14 cellular contexts compared by ENCODE assay signal in the genomic region with DNA sequence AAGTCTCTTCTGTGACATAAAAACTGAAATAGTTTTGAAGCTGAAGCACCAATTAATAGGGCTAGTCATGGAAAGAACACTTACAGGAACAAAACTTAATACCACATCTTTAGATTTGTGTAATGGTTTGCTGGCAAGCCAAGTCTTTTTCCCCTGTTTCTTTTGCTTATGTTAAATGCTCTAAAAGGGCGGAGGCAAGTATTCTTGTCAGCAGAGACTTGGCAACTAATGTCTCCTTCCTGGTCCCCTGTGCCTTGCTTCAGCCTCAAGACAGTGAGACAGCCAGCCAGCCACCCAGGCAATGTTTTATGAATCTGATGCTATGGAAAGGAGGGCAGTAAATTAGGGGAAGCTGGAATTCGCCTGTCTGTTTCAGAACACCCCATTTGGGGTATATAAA. TPM values are rescaled to one million over a fixed set of nuclear protein-coding genes. Genes with fewer than 3 reads are reported as not detected.
DNase-seq lines count a peak whose midpoint lies in the region; ATAC-seq and TF ChIP-seq lines count a peak whose summit lies in the region.
"Had no signal": no experiment of that assay in that cellular context is flagged by ENCODE, and none has a peak within 500 bp of the region (broad histone marks: within the 10 kb centered on the region; RNA-seq: fewer than 3 reads in every experiment).

No MANE protein-coding gene starts in this region.

- peaks cover 3% of the 10 kb centered on the region for H3K36me3 Mint-ChIP-seq in activated CD4-positive, alpha-beta T cell treated with anti-CD3 and anti-CD28 coated beads, Interleukin-2, amount 10 ng/mL, durations not matched to agents 24 days and 14 days (ENCODE audit: low read depth)
- H3K36me3 Mint-ChIP-seq in naive thymus-derived CD4-positive, alpha-beta T cell, result peaks cover 0 to 11% (median 0%) of the 10 kb centered on the region in 5 donors
- H3K36me3 Mint-ChIP-seq: CD8-positive, alpha-beta memory T cell; IgD-negative memory B cell had no signal

- no peak overlapping the region for H3K27ac Mint-ChIP-seq in activated CD4-positive, alpha-beta T cell treated with anti-CD3 and anti-CD28 coated beads, Interleukin-2, amount 10 ng/mL, durations not matched to agents 24 days and 14 days
- H3K27ac Mint-ChIP-seq in naive thymus-derived CD4-positive, alpha-beta T cell, result no peak overlapping the region
- H3K27ac Mint-ChIP-seq: CD8-positive, alpha-beta memory T cell; IgD-negative memory B cell had no signal

- intact Hi-C loops in left lung (cut with DNase I), result loop anchor here in 1 of 2 donors (10.0 kb wide), 2 partner anchors 182 to 642 kb away; no protein-coding TSS in a partner anchor
- intact Hi-C loops in activated CD4-positive, alpha-beta T cell treated with anti-CD3 and anti-CD28 coated beads, Interleukin-2, amount 10 ng/mL, durations not matched to agents 24 days and 14 days (cut with micrococcal nuclease), result loop anchor here (5.0 to 10.0 kb wide), 3 partner anchors 192 to 1109 kb away; a partner anchor contains a TSS
- intact Hi-C loops in naive thymus-derived CD4-positive, alpha-beta T cell (cut with micrococcal nuclease), result loop anchor here (5.0 to 10.0 kb wide), 3 partner anchors 934 to 1342 kb away; no protein-coding TSS in a partner anchor

- TF ChIP-seq POLR2A in upper lobe of left lung (IDR thresholded peaks at IDR 0.05), result no peak

- peaks cover 3% of the 10 kb centered on the region; the same call in 1 of the 2 replicates for H3K36me3 ChIP-seq in GM23248 (ENCODE audit: low read depth)
- no peaks in the 10 kb centered on the region for H3K36me3 ChIP-seq in left lung
- H3K36me3 ChIP-seq in upper lobe of left lung, result no peaks in the 10 kb centered on the region
- H3K36me3 ChIP-seq in naive thymus-derived CD4-positive, alpha-beta T cell (ENCODE audit: control insufficient read depth in 2 of 3, insufficient read depth in 3 of 3, low read length in 3 of 3), result no peaks in the 10 kb centered on the region
- H3K36me3 ChIP-seq: BLaER1 had no signal

- peaks cover 17% of the 10 kb centered on the region; the same call in 1 of the 2 replicates for H3K27me3 ChIP-seq in GM23248 (replicated peaks; ENCODE audit: insufficient read depth)
- no peaks in the 10 kb centered on the region for H3K27me3 ChIP-seq in left lung
- no peaks in the 10 kb centered on the region for H3K27me3 ChIP-seq in upper lobe of left lung
- no peaks in the 10 kb centered on the region for H3K27me3 ChIP-seq in naive thymus-derived CD4-positive, alpha-beta T cell (ENCODE audit: control insufficient read depth in 2 of 2, insufficient read depth in 2 of 2, low read length in 2 of 2)
- H3K27me3 ChIP-seq: BLaER1 had no signal

- H3K4me3 ChIP-seq in GM23248 (no peak overlapping the region), left lung (no peak overlapping the region), upper lobe of left lung (no peak overlapping the region)
- no peak overlapping the region for H3K4me3 ChIP-seq in naive thymus-derived CD4-positive, alpha-beta T cell (ENCODE audit: low read length)
- H3K4me3 ChIP-seq: A549, BLaER1 had no signal

- peak; percentile 17 for DNase-seq in GM23248
- DNase-seq in fibroblast of gingiva (ENCODE audit: low read depth), result peak; percentile 74
- no peak for DNase-seq in left lung
- DNase-seq in upper lobe of left lung, result peak in 1 of 2 donors; percentile 25
- DNase-seq in NCI-H526 (lab: John Stamatoyannopoulos, UW), result no peak
- DNase-seq in activated CD4-positive, alpha-beta T cell treated with anti-CD3 and anti-CD28 coated beads, Interleukin-2, amount 10 ng/mL, durations not matched to agents 24 days and 14 days, result no peak
- DNase-seq in 8988T, result no peak
- no peak for DNase-seq in naive thymus-derived CD4-positive, alpha-beta T cell
- DNase-seq: AML-193; Caco-2; CD8-positive, alpha-beta memory T cell had no signal

- TF ChIP-seq CTCF in left lung (IDR thresholded peaks at IDR 0.05), result no peak
- no peak for TF ChIP-seq CTCF in upper lobe of left lung (IDR thresholded peaks at IDR 0.05)

- no peak for TF ChIP-seq EP300 in upper lobe of left lung (IDR thresholded peaks at IDR 0.05)

- ATAC-seq in left lung (peak; percentile 83), upper lobe of left lung (ENCODE audit: low FRiP score in 2 of 2) (peak; percentile 43 to 63)
- ATAC-seq in naive thymus-derived CD4-positive, alpha-beta T cell, result no peak

- no peak overlapping the region for H3K4me3 Mint-ChIP-seq in activated CD4-positive, alpha-beta T cell treated with anti-CD3 and anti-CD28 coated beads, Interleukin-2, amount 10 ng/mL, durations not matched to agents 24 days and 14 days
- H3K4me3 Mint-ChIP-seq in naive thymus-derived CD4-positive, alpha-beta T cell, result no peak overlapping the region
- H3K4me3 Mint-ChIP-seq: CD8-positive, alpha-beta memory T cell; IgD-negative memory B cell had no signal

- peaks cover 8% of the 10 kb centered on the region for H3K4me1 Mint-ChIP-seq in activated CD4-positive, alpha-beta T cell treated with anti-CD3 and anti-CD28 coated beads, Interleukin-2, amount 10 ng/mL, durations not matched to agents 24 days and 14 days
- peaks cover 0 to 6% (median 0%) of the 10 kb centered on the region in 7 donors for H3K4me1 Mint-ChIP-seq in naive thymus-derived CD4-positive, alpha-beta T cell

- no peaks in the 10 kb centered on the region for H3K79me2 ChIP-seq in GM23248 (ENCODE audit: insufficient read depth)

- H3K4me1 ChIP-seq in GM23248 (ENCODE audit: insufficient read depth), result peaks cover 21% of the 10 kb centered on the region
- H3K4me1 ChIP-seq in left lung, result peaks cover 0 to 20% of the 10 kb centered on the region in 2 donors
- peaks cover 4 to 16% (median 7%) of the 10 kb centered on the region in 4 donors for H3K4me1 ChIP-seq in upper lobe of left lung
- H3K4me1 ChIP-seq in naive thymus-derived CD4-positive, alpha-beta T cell (ENCODE audit: control insufficient read depth in 2 of 2, insufficient read depth in 2 of 2, low read length in 2 of 2), result no peaks in the 10 kb centered on the region
- H3K4me1 ChIP-seq: A549, Caco-2 had no signal

- in situ Hi-C loops in GM23248 (cut with MboI), result loop anchor here (10.0 kb wide), 1 partner anchor 642 kb away; no protein-coding TSS in a partner anchor

- CTCF ChIA-PET in naive thymus-derived CD4-positive, alpha-beta T cell (lab: Charles Lee), result interaction anchor here (1.7 to 2.5 kb wide), 3 partner anchors 26 to 638 kb away, joined by 3 to 12 read pairs (median 5); no protein-coding TSS in a partner anchor

- H4K20me1 ChIP-seq in GM23248 (ENCODE audit: insufficient read depth), result no peaks in the 10 kb centered on the region
- H4K20me1 ChIP-seq: BLaER1 had no signal

- H2AFZ ChIP-seq in GM23248, result no peak overlapping the region

- no peak overlapping the region for H3K4me2 ChIP-seq in GM23248 (ENCODE audit: unreplicated experiment)
- H3K4me2 ChIP-seq: A549, BLaER1 had no signal

- no peaks in the 10 kb centered on the region for H3K9me2 ChIP-seq in GM23248 (ENCODE audit: insufficient read depth)

- peaks cover 25% of the 10 kb centered on the region for H3K27me3 Mint-ChIP-seq in activated CD4-positive, alpha-beta T cell treated with anti-CD3 and anti-CD28 coated beads, Interleukin-2, amount 10 ng/mL, durations not matched to agents 24 days and 14 days
- H3K27me3 Mint-ChIP-seq in naive thymus-derived CD4-positive, alpha-beta T cell, result peaks cover 12 to 29% (median 12%) of the 10 kb centered on the region in 5 donors

- no peaks in the 10 kb centered on the region for H3K9me3 Mint-ChIP-seq in activated CD4-positive, alpha-beta T cell treated with anti-CD3 and anti-CD28 coated beads, Interleukin-2, amount 10 ng/mL, durations not matched to agents 24 days and 14 days
- H3K9me3 Mint-ChIP-seq in naive thymus-derived CD4-positive, alpha-beta T cell, result peaks cover 0 to 2% (median 0%) of the 10 kb centered on the region in 11 donors
- H3K9me3 Mint-ChIP-seq: CD8-positive, alpha-beta memory T cell; IgD-negative memory B cell had no signal

- no peak overlapping the region for H3K9ac ChIP-seq in GM23248
- H3K9ac ChIP-seq: BLaER1 had no signal

- no peaks in the 10 kb centered on the region for H3K9me3 ChIP-seq in GM23248 (ENCODE audit: low read depth)
- H3K9me3 ChIP-seq in left lung, result no peaks in the 10 kb centered on the region
- H3K9me3 ChIP-seq in upper lobe of left lung, result no peaks in the 10 kb centered on the region
- no peaks in the 10 kb centered on the region for H3K9me3 ChIP-seq in naive thymus-derived CD4-positive, alpha-beta T cell (ENCODE audit: control insufficient read depth in 2 of 3, low read length in 3 of 3)
- H3K9me3 ChIP-seq: A549, BLaER1, Caco-2 had no signal

- POLR2A ChIA-PET in naive thymus-derived CD4-positive, alpha-beta T cell (lab: Charles Lee), result no interaction called here

- WGBS in GM23248 (ENCODE audit: low coverage in 1 of 2, low lambda C conversion rate in 2 of 2, missing lambda C conversion rate in 2 of 2), 2 experiments, result 65 to 68% methylated on average over 2 of the region's 2 CpGs
- 49 to 50% methylated on average over 2 of the region's 2 CpGs for WGBS in upper lobe of left lung, 2 donors

- H3F3A ChIP-seq in GM23248 (ENCODE audit: insufficient read depth), result peaks cover 31% of the 10 kb centered on the region

- H3K27ac ChIP-seq in GM23248 (no peak overlapping the region), left lung (peak overlapping the region in 1 of 2 donors; percentile 29), upper lobe of left lung (peak overlapping the region in 2 of 4 donors; percentile 20 to 47)
- H3K27ac ChIP-seq in naive thymus-derived CD4-positive, alpha-beta T cell (ENCODE audit: low read depth, low read length), result no peak overlapping the region
- H3K27ac ChIP-seq: A549, BLaER1 had no signal

RNA-seq across cellular contexts. Expression of a gene that starts 45.7 kb away (rescaled TPM):
- 51.3 and 61.2 TPM in 2 replicates for total RNA-seq in GM23248 (2014; rRNA removed; shearing (Covaris generic))
- 64.3 and 66.1 TPM in 2 replicates for polyA plus RNA-seq in GM23248 (2016; fragmentation: Nextera tagmentation; extraction: Ambion mirVana)
- total RNA-seq in left lung, result 10 to 100 TPM; 57.5 to 74.4 TPM
- total RNA-seq in upper lobe of left lung, result 10 to 100 TPM; 30.1 to 61.8 (median 45.5) TPM
- total RNA-seq in activated CD4-positive, alpha-beta T cell treated with anti-CD3 and anti-CD28 coated beads, Interleukin-2, amount 10 ng/mL, durations not matched to agents 24 days and 14 days, result 50.4 and 52.3 TPM in 2 replicates
- 10 to 100 TPM; 34.6 to 56.6 (median 49.4) TPM for total RNA-seq in naive thymus-derived CD4-positive, alpha-beta T cell
- 10 to 100 TPM; 39.5 to 41.4 TPM for polyA plus RNA-seq in naive thymus-derived CD4-positive, alpha-beta T cell

Comparison
In these comparisons a context has a peak if more than half of its experiments do, and no peak if none do; other contexts are left out.
1. DNase-seq: peak in GM23248 (single experiment) and fibroblast of gingiva (single experiment); none in left lung (0 of 2), NCI-H526 (0 of 2), activated CD4-positive, alpha-beta T cell treated with anti-CD3 and anti-CD28 coated beads, Interleukin-2, amount 10 ng/mL, durations not matched to agents 24 days and 14 days (single experiment), 8988T (single experiment) and naive thymus-derived CD4-positive, alpha-beta T cell (0 of 9).